ENCODE assay signal across 23 cellular contexts in genomic region chr3:122784436-122784835, GRCh38. TPM values are rescaled to one million over a fixed set of nuclear protein-coding genes. Genes with fewer than 3 reads are reported as not detected.
DNase-seq lines count a peak whose midpoint lies in the region; TF ChIP-seq lines count a peak whose summit lies in the region.
"Had no signal": no experiment of that assay in that cellular context is flagged by ENCODE, and none has a peak within 500 bp of the region (broad histone marks: within the 10 kb centered on the region; RNA-seq: fewer than 3 reads in every experiment).

No MANE protein-coding gene starts in this region.

- TF ChIP-seq CTCF in hepatocyte (IDR thresholded peaks at IDR 0.05; ENCODE audit: poor library complexity) (no peak), type B pancreatic cell (conservative IDR thresholded peaks at IDR 0.05) (no peak), suprapubic skin (IDR thresholded peaks at IDR 0.05) (no peak)

- no peaks in the 10 kb centered on the region for H3K9me3 Mint-ChIP-seq in type B pancreatic cell
- H3K9me3 Mint-ChIP-seq: activated T-helper 1 cell treated with anti-CD3 and anti-CD28 coated beads, Interleukin-12 subunit alpha, Interleukin-12 subunit beta, Interleukin-2, Interleukin-4 antibody, amounts not matched to agents 30 ng/mL and 10 ng/mL and 1 ng/mL, durations not matched to agents 14 hours and 24 hours and 36 hours; natural killer cell had no signal

- no peaks in the 10 kb centered on the region for H3K27me3 Mint-ChIP-seq in type B pancreatic cell
- H3K27me3 Mint-ChIP-seq: activated naive CD8-positive, alpha-beta T cell; brain had no signal

- no peaks in the 10 kb centered on the region for H3K9me3 ChIP-seq in hepatocyte (ENCODE audit: low read depth)
- H3K9me3 ChIP-seq in suprapubic skin = no peaks in the 10 kb centered on the region
- H3K9me3 ChIP-seq: BE2C, thyroid gland had no signal

- DNase-seq in GM04503 (ENCODE audit: low read depth) = peak; percentile 8
- peak; percentile 97 for DNase-seq in amniotic epithelial cell (ENCODE audit: low read depth)
- DNase-seq in hepatocyte (ENCODE audit: low spot score) = no peak
- no peak for DNase-seq in type B pancreatic cell (ENCODE audit: extremely low spot score, unreplicated experiment)
- no peak for DNase-seq in NCI-H524 treated with DMSO at 0.1 percent for 48 hours (lab: John Stamatoyannopoulos, UW)
- DNase-seq in NCI-H187 (lab: John Stamatoyannopoulos, UW) = no peak
- no peak for DNase-seq in suprapubic skin (ENCODE audit: low spot score in 2 of 2)
- DNase-seq: activated CD8-positive, alpha-beta memory T cell treated with anti-CD3 and anti-CD28 coated beads for 24 hours; BE2C; COR-L47; foreskin melanocyte; natural killer cell; NCI-H1417 treated with DMSO at 0.1 percent for 48 hours; NCI-H526; small intestine; stimulated activated naive CD4-positive, alpha-beta T cell treated with Interleukin-2 at 50 U/mL for 16 hours; thyroid gland had no signal

- no peaks in the 10 kb centered on the region for H3K9me2 ChIP-seq in hepatocyte (replicated peaks; ENCODE audit: insufficient read depth)

- H2AFZ ChIP-seq in hepatocyte = no peak overlapping the region
- H2AFZ ChIP-seq: parathyroid adenoma had no signal

- no peak for TF ChIP-seq EP300 in suprapubic skin (IDR thresholded peaks at IDR 0.05)

- H3K4me1 Mint-ChIP-seq in type B pancreatic cell (ENCODE audit: unreplicated experiment) = no peaks in the 10 kb centered on the region
- H3K4me1 Mint-ChIP-seq: brain had no signal

- H3K36me3 Mint-ChIP-seq in type B pancreatic cell = peaks cover 10% of the 10 kb centered on the region
- H3K36me3 Mint-ChIP-seq: natural killer cell had no signal

- H3K79me2 ChIP-seq in hepatocyte = peaks cover 17% of the 10 kb centered on the region
- H3K79me2 ChIP-seq: parathyroid adenoma had no signal

- no peak overlapping the region for H3K4me3 ChIP-seq in hepatocyte
- H3K4me3 ChIP-seq in suprapubic skin = no peak overlapping the region
- H3K4me3 ChIP-seq: coronary artery, thyroid gland had no signal

- WGBS in hepatocyte (ENCODE audit: low lambda C conversion rate, missing lambda C conversion rate) = 87% methylated on average over 1 of the region's 1 CpG
- WGBS in suprapubic skin = 86% methylated on average over 1 of the region's 1 CpG

- H4K20me1 ChIP-seq in hepatocyte (ENCODE audit: insufficient read depth, poor library complexity, severe bottlenecking) = no peaks in the 10 kb centered on the region

- H3K4me1 ChIP-seq in hepatocyte (ENCODE audit: insufficient read depth) (peaks cover 24% of the 10 kb centered on the region), suprapubic skin (peaks cover 6% of the 10 kb centered on the region)
- H3K4me1 ChIP-seq: BE2C, parathyroid adenoma, thyroid gland had no signal

- H3K4me2 ChIP-seq in hepatocyte = no peak overlapping the region

- no peak overlapping the region for H3K4me3 Mint-ChIP-seq in type B pancreatic cell
- H3K4me3 Mint-ChIP-seq: activated naive CD8-positive, alpha-beta T cell; activated T-helper 1 cell treated with anti-CD3 and anti-CD28 coated beads, Interleukin-12 subunit alpha, Interleukin-12 subunit beta, Interleukin-2, Interleukin-4 antibody, amounts not matched to agents 30 ng/mL and 10 ng/mL and 1 ng/mL, durations not matched to agents 14 hours and 24 hours and 36 hours; brain; natural killer cell had no signal

- peak overlapping the region; percentile 83 for H3K27ac Mint-ChIP-seq in type B pancreatic cell
- H3K27ac Mint-ChIP-seq: activated naive CD8-positive, alpha-beta T cell; activated T-helper 1 cell treated with anti-CD3 and anti-CD28 coated beads, Interleukin-12 subunit alpha, Interleukin-12 subunit beta, Interleukin-2, Interleukin-4 antibody, amounts not matched to agents 30 ng/mL and 10 ng/mL and 1 ng/mL, durations not matched to agents 14 hours and 24 hours and 36 hours; brain; natural killer cell had no signal

- H3K27ac ChIP-seq in hepatocyte = peak overlapping the region; percentile 16
- H3K27ac ChIP-seq in suprapubic skin = no peak overlapping the region
- H3K27ac ChIP-seq: coronary artery, HL-60, parathyroid adenoma, thyroid gland had no signal

- no peaks in the 10 kb centered on the region for H3K27me3 ChIP-seq in hepatocyte
- no peaks in the 10 kb centered on the region for H3K27me3 ChIP-seq in suprapubic skin
- H3K27me3 ChIP-seq: BE2C, thyroid gland had no signal

- H3K36me3 ChIP-seq in hepatocyte (replicated peaks; ENCODE audit: insufficient read depth, low read depth) = no peaks in the 10 kb centered on the region
- H3K36me3 ChIP-seq in suprapubic skin = no peaks in the 10 kb centered on the region
- H3K36me3 ChIP-seq: BE2C, thyroid gland had no signal

- TF ChIP-seq POLR2A in suprapubic skin (IDR thresholded peaks at IDR 0.05) = no peak

RNA-seq across cellular contexts. Expression of gene HSPBAP1, which starts 9.2 kb away (rescaled TPM):
- total RNA-seq in hepatocyte (7.9 and 11.0 TPM in 2 replicates), type B pancreatic cell (ENCODE audit: low replicate concordance) (5.8 and 9.1 TPM in 2 replicates), suprapubic skin (10 to 100 TPM in 3 of 4 donors, 1 to 10 TPM in 1; 8.8 to 32.8 (median 15.7) TPM)
- 6.2 and 9.3 TPM in 2 replicates for polyA plus RNA-seq in hepatocyte

RNA-seq across cellular contexts. Expression of gene SLC49A4, which starts 10.4 kb away (rescaled TPM):
- total RNA-seq in hepatocyte = 59.2 and 61.2 TPM in 2 replicates
- polyA plus RNA-seq in hepatocyte = 30.9 and 39.1 TPM in 2 replicates
- 19.4 and 24.7 TPM in 2 replicates for total RNA-seq in type B pancreatic cell (ENCODE audit: low replicate concordance)
- total RNA-seq in suprapubic skin = 10 to 100 TPM; 20.9 to 34.0 (median 32.1) TPM

Comparison
In these comparisons a context has a peak if more than half of its experiments do, and no peak if none do; other contexts are left out.
1. DNase-seq: peak in GM04503 (single experiment) and amniotic epithelial cell (single experiment); none in hepatocyte (single experiment), type B pancreatic cell (single experiment), NCI-H524 treated with DMSO at 0.1 percent for 48 hours (single experiment), NCI-H187 (0 of 2) and suprapubic skin (0 of 2).